Comparison of ENCODE assay signal across 10 cellular contexts in genomic region chr2:108536133-108536780, GRCh38. TPM values are rescaled to one million over a fixed set of nuclear protein-coding genes. Genes with fewer than 3 reads are reported as not detected.
DNase-seq lines count a peak whose midpoint lies in the region; ATAC-seq and TF ChIP-seq lines count a peak whose summit lies in the region.
"Had no signal": no experiment of that assay in that cellular context is flagged by ENCODE, and none has a peak within 500 bp of the region (broad histone marks: within the 10 kb centered on the region; RNA-seq: fewer than 3 reads in every experiment).

No MANE protein-coding gene starts in this region.

- H3K9ac ChIP-seq in SU-DHL-6 (ENCODE audit: low read length) (no peak overlapping the region), skeletal muscle satellite cell (ENCODE audit: low read depth, low read length) (peak overlapping the region; percentile 92)

- H3K36me3 Mint-ChIP-seq in activated CD4-positive, alpha-beta T cell treated with anti-CD3 and anti-CD28 coated beads, Interleukin-2, amount 10 ng/mL, durations not matched to agents 7 days and 5 days (ENCODE audit: low read depth): peaks cover 2% of the 10 kb centered on the region

- DNase-seq in activated CD4-positive, alpha-beta T cell treated with anti-CD3 and anti-CD28 coated beads, Interleukin-2, amount 10 ng/mL, durations not matched to agents 7 days and 5 days: no peak
- no peak for DNase-seq in activated CD4-positive, alpha-beta T cell treated with anti-CD3 and anti-CD28 coated beads, Interleukin-2, amount 50 U/mL, for 48 hours
- DNase-seq in fibroblast of mammary gland (ENCODE audit: low read depth) (peak; percentile 62), DMS153 (lab: John Stamatoyannopoulos, UW) (no peak)
- DNase-seq: C1 segment of cervical spinal cord, midbrain had no signal

- H4K20me1 ChIP-seq in SU-DHL-6 (ENCODE audit: low read depth, low read length): peaks cover 11% of the 10 kb centered on the region

- CTCF ChIA-PET in activated CD4-positive, alpha-beta T cell treated with anti-CD3 and anti-CD28 coated beads, Interleukin-2, amount 10 ng/mL, durations not matched to agents 7 days and 5 days (lab: Charles Lee): interaction anchor here (1.4 kb wide), 1 partner anchor 83 kb away, joined by 3 read pairs; no protein-coding TSS in a partner anchor

- peaks cover 58% of the 10 kb centered on the region for H3K4me1 Mint-ChIP-seq in activated CD4-positive, alpha-beta T cell treated with anti-CD3 and anti-CD28 coated beads, Interleukin-2, amount 10 ng/mL, durations not matched to agents 7 days and 5 days

- peak overlapping the region; percentile 56 for H3K4me3 Mint-ChIP-seq in activated CD4-positive, alpha-beta T cell treated with anti-CD3 and anti-CD28 coated beads, Interleukin-2, amount 10 ng/mL, durations not matched to agents 7 days and 5 days

- no peak overlapping the region for H3K4me3 ChIP-seq in SU-DHL-6 (ENCODE audit: insufficient read depth, low read length, poor library complexity, severe bottlenecking)
- H3K4me3 ChIP-seq in fibroblast of mammary gland (ENCODE audit: control insufficient read depth, low read depth, low read length): peak overlapping the region; percentile 68
- peak overlapping the region; percentile 86 for H3K4me3 ChIP-seq in skeletal muscle satellite cell (ENCODE audit: low read length)

- no peaks in the 10 kb centered on the region for H3K27me3 Mint-ChIP-seq in activated CD4-positive, alpha-beta T cell treated with anti-CD3 and anti-CD28 coated beads, Interleukin-2, amount 10 ng/mL, durations not matched to agents 7 days and 5 days

- H3K79me2 ChIP-seq in SU-DHL-6 (ENCODE audit: insufficient read depth, low read length): peaks cover 39% of the 10 kb centered on the region

- H3K4me1 ChIP-seq in skeletal muscle satellite cell (ENCODE audit: control insufficient read depth, insufficient read depth, low read length): peaks cover 25% of the 10 kb centered on the region

- no peaks in the 10 kb centered on the region for H3K36me3 ChIP-seq in SU-DHL-6 (ENCODE audit: low read length)
- no peaks in the 10 kb centered on the region for H3K36me3 ChIP-seq in skeletal muscle satellite cell (ENCODE audit: insufficient read depth, low read length)

- no peaks in the 10 kb centered on the region for H3K9me3 ChIP-seq in SU-DHL-6 (ENCODE audit: insufficient read depth, low read length)
- H3K9me3 ChIP-seq in skeletal muscle satellite cell (replicated peaks; ENCODE audit: low read length): no peaks in the 10 kb centered on the region

- H3K4me2 ChIP-seq in SU-DHL-6 (ENCODE audit: low read depth, low read length, poor library complexity, severe bottlenecking) (peak overlapping the region; percentile 85), skeletal muscle satellite cell (ENCODE audit: low read length) (peak overlapping the region; percentile 94)

- no peak overlapping the region for H3K27ac ChIP-seq in SU-DHL-6 (ENCODE audit: low read depth, low read length)

- ATAC-seq in HG02610 (IDR thresholded peaks at IDR 0.05; ENCODE audit: unreplicated experiment) (no peak), esophagus mucosa (no peak)

- H3K27me3 ChIP-seq in SU-DHL-6 (ENCODE audit: low read length) (no peaks in the 10 kb centered on the region), skeletal muscle satellite cell (ENCODE audit: control insufficient read depth, insufficient read depth, low read length) (no peaks in the 10 kb centered on the region)

- H3F3A ChIP-seq in SU-DHL-6 (ENCODE audit: insufficient read depth): no peaks in the 10 kb centered on the region; the same call in 1 of the 2 replicates

- no peaks in the 10 kb centered on the region for H3K9me2 ChIP-seq in SU-DHL-6 (replicated peaks; ENCODE audit: insufficient read depth, low read length)

- no peak overlapping the region for H2AFZ ChIP-seq in SU-DHL-6 (ENCODE audit: low read depth, low read length, severe bottlenecking)

- no peaks in the 10 kb centered on the region for H3K9me3 Mint-ChIP-seq in activated CD4-positive, alpha-beta T cell treated with anti-CD3 and anti-CD28 coated beads, Interleukin-2, amount 10 ng/mL, durations not matched to agents 7 days and 5 days

- no peak for TF ChIP-seq CTCF in SU-DHL-6 (IDR thresholded peaks at IDR 0.05; ENCODE audit: insufficient read depth, low read length, poor library complexity, severe bottlenecking)
- no peak for TF ChIP-seq CTCF in fibroblast of mammary gland (conservative IDR thresholded peaks at IDR 0.05; ENCODE audit: control insufficient read depth, insufficient read depth, low read depth, low read length)

- POLR2A ChIA-PET in activated CD4-positive, alpha-beta T cell treated with anti-CD3 and anti-CD28 coated beads, Interleukin-2, amount 10 ng/mL, durations not matched to agents 7 days and 5 days (lab: Charles Lee): no interaction called here

- H3K27ac Mint-ChIP-seq in activated CD4-positive, alpha-beta T cell treated with anti-CD3 and anti-CD28 coated beads, Interleukin-2, amount 10 ng/mL, durations not matched to agents 7 days and 5 days: no peak overlapping the region

RNA-seq across cellular contexts. Expression of gene LIMS1, which starts 2.0 kb away (rescaled TPM):
- total RNA-seq in activated CD4-positive, alpha-beta T cell treated with anti-CD3 and anti-CD28 coated beads, Interleukin-2, amount 10 ng/mL, durations not matched to agents 7 days and 5 days: 10 to 100 TPM; 57.2 to 63.2 TPM
- total RNA-seq in skeletal muscle satellite cell (2012; rRNA removed): 161 and 180 TPM in 2 replicates
- total RNA-seq in esophagus mucosa: 29.1 TPM
